ENCODE assay signal across 8 cellular contexts in genomic region chr10:74008212-74008731, GRCh38.
DNase-seq lines count a peak whose midpoint lies in the region; ATAC-seq lines count a peak whose summit lies in the region.

No MANE protein-coding gene starts in this region.

- H4K20me1 ChIP-seq in BLaER1 treated with 17β-estradiol and CSF1 and Interleukin-3, amounts not matched to agents 10 nM and 100 nM = peaks cover 0 to 20% (median 0%) of the 10 kb centered on the region in 11 experiments; a peak in 8 of 22 replicates

- peak overlapping the region in 6 of 10 experiments; percentile 5 to 35 (median 20); a peak in 7 of 20 replicates for H3K4me3 ChIP-seq in BLaER1 treated with 17β-estradiol and CSF1 and Interleukin-3, amounts not matched to agents 10 nM and 100 nM
- no peak overlapping the region for H3K4me3 ChIP-seq in effector memory CD4-positive, alpha-beta T cell (ENCODE audit: insufficient read depth, low read depth, low read length, poor library complexity, severe bottlenecking)

- H3K9ac ChIP-seq in BLaER1 treated with 17β-estradiol and CSF1 and Interleukin-3, amounts not matched to agents 10 nM and 100 nM = peak overlapping the region in 10 of 11 experiments; percentile 1 to 71 (median 64); a peak in 18 of 22 replicates

- ATAC-seq in GM21723 (IDR thresholded peaks at IDR 0.05; ENCODE audit: unreplicated experiment) = peak; percentile 60
- no peak for ATAC-seq in HG02763 (IDR thresholded peaks at IDR 0.05; ENCODE audit: unreplicated experiment)

- DNase-seq in NCI-H226 (peak; percentile 75), fibroblast of peridontal ligament (ENCODE audit: extremely low read depth) (peak; percentile 96), DMS53 treated with DMSO at 0.1 percent for 48 hours (lab: John Stamatoyannopoulos, UW; ENCODE audit: unreplicated experiment) (no peak), cerebellar nuclear complex (lab: John Stamatoyannopoulos, UW) (no peak)
- no peak for DNase-seq in effector memory CD4-positive, alpha-beta T cell

- H3K4me1 ChIP-seq in BLaER1 treated with 17β-estradiol and CSF1 and Interleukin-3, amounts not matched to agents 10 nM and 100 nM = peaks cover 72 to 100% (median 98%) of the 10 kb centered on the region in 10 experiments
- H3K4me1 ChIP-seq in effector memory CD4-positive, alpha-beta T cell (ENCODE audit: control insufficient read depth, insufficient read depth, low read length, poor library complexity, severe bottlenecking) = peaks cover 17% of the 10 kb centered on the region

- H3K4me2 ChIP-seq in BLaER1 treated with 17β-estradiol and CSF1 and Interleukin-3, amounts not matched to agents 10 nM and 100 nM = peak overlapping the region; percentile 51 to 98 (median 92)

- peaks cover 0 to 16% (median 0%) of the 10 kb centered on the region in 11 experiments; a peak in 4 of 22 replicates for H3K36me3 ChIP-seq in BLaER1 treated with 17β-estradiol and CSF1 and Interleukin-3, amounts not matched to agents 10 nM and 100 nM
- H3K36me3 ChIP-seq in effector memory CD4-positive, alpha-beta T cell (ENCODE audit: control insufficient read depth, insufficient read depth, low read length) = no peaks in the 10 kb centered on the region

- H3K27ac ChIP-seq in BLaER1 treated with 17β-estradiol and CSF1 and Interleukin-3, amounts not matched to agents 10 nM and 100 nM = peak overlapping the region in 9 of 11 experiments; percentile 32 to 91 (median 88); a peak in 18 of 22 replicates
- H3K27ac ChIP-seq in effector memory CD4-positive, alpha-beta T cell (ENCODE audit: insufficient read depth, low read length, poor library complexity, severe bottlenecking) = no peak overlapping the region

- no peaks in the 10 kb centered on the region for H3K9me3 ChIP-seq in BLaER1 treated with 17β-estradiol and CSF1 and Interleukin-3, amounts not matched to agents 10 nM and 100 nM (replicated peaks in 1 of 11)
- H3K9me3 ChIP-seq in effector memory CD4-positive, alpha-beta T cell (ENCODE audit: control insufficient read depth, low read length) = no peaks in the 10 kb centered on the region

- no peaks in the 10 kb centered on the region for H3K27me3 ChIP-seq in BLaER1 treated with 17β-estradiol and CSF1 and Interleukin-3, amounts not matched to agents 10 nM and 100 nM
- no peaks in the 10 kb centered on the region for H3K27me3 ChIP-seq in effector memory CD4-positive, alpha-beta T cell (replicated peaks; ENCODE audit: control insufficient read depth, insufficient read depth, low read length, poor library complexity, severe bottlenecking)

Comparison
In these comparisons a context has a peak if more than half of its experiments do, and no peak if none do; other contexts are left out.
1. DNase-seq: peak in NCI-H226 (single experiment) and fibroblast of peridontal ligament (single experiment); none in DMS53 treated with DMSO at 0.1 percent for 48 hours (single experiment), effector memory CD4-positive, alpha-beta T cell (0 of 3) and cerebellar nuclear complex (0 of 2).